18 cellular contexts compared by ENCODE assay signal in the genomic region with DNA sequence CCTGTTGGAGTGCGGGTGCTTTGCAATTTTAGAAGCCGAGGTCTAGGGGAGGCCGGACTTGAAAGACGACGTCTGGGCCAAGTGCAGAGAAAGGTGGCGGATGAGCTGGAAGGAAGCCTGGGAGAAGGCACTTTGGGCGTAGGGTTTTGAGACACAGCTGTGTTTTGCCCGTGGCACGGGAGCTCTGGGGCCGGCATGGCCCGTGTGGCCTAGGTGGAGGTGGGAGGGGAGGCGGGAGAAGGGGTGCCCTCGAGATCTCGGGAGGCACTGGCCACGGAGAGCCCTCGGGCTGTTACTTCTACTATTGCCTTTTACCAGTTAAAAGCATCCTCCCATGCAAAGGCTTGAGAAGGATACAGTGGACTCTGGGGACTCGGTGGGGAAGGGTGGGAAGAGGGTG.
DNase-seq lines count a peak whose midpoint lies in the region; ATAC-seq and TF ChIP-seq lines count a peak whose summit lies in the region.
"Had no signal": no experiment of that assay in that cellular context is flagged by ENCODE, and none has a peak within 500 bp of the region (broad histone marks: within the 10 kb centered on the region; RNA-seq: fewer than 3 reads in every experiment).

No MANE protein-coding gene starts in this region.

- in situ Hi-C loops in brain microvascular endothelial cell (cut with HindIII; ENCODE audit: low pct_ligation_motif_present, low sequenced_read_pairs): no loop called here

- no peaks in the 10 kb centered on the region for H3K9me3 ChIP-seq in cardiac muscle cell (ENCODE audit: low read depth)
- no peaks in the 10 kb centered on the region for H3K9me3 ChIP-seq in thoracic aorta

- peaks cover 3% of the 10 kb centered on the region for H3K36me3 Mint-ChIP-seq in neural crest cell (ENCODE audit: low read depth)
- H3K36me3 Mint-ChIP-seq: activated naive CD4-positive, alpha-beta T cell treated with anti-CD3 and anti-CD28 coated beads, Interleukin-2, amount 50 U/mL, for 72 hours had no signal

- peaks cover 58% of the 10 kb centered on the region for H3K4me1 Mint-ChIP-seq in neural crest cell

- peak overlapping the region; percentile 94 for H3K27ac ChIP-seq in cardiac muscle cell
- H3K27ac ChIP-seq in brain microvascular endothelial cell: peak overlapping the region; percentile 96
- H3K27ac ChIP-seq in thoracic aorta: peak overlapping the region; percentile 99 to 100
- H3K27ac ChIP-seq: parathyroid adenoma had no signal

- H3K27me3 ChIP-seq in cardiac muscle cell (no peaks in the 10 kb centered on the region), brain microvascular endothelial cell (replicated peaks) (no peaks in the 10 kb centered on the region), thoracic aorta (replicated peaks; ENCODE audit: insufficient read depth) (no peaks in the 10 kb centered on the region)

- no peaks in the 10 kb centered on the region for H3K9me3 Mint-ChIP-seq in neural crest cell
- H3K9me3 Mint-ChIP-seq: activated naive CD4-positive, alpha-beta T cell treated with anti-CD3 and anti-CD28 coated beads, Interleukin-2, amount 50 U/mL, for 72 hours; activated T-cell treated with anti-CD3 and anti-CD28 coated beads, Interleukin-2, amount 50 U/mL, for 4 hours had no signal

- no peaks in the 10 kb centered on the region for H3K36me3 ChIP-seq in cardiac muscle cell
- no peaks in the 10 kb centered on the region for H3K36me3 ChIP-seq in brain microvascular endothelial cell (replicated peaks)
- no peaks in the 10 kb centered on the region for H3K36me3 ChIP-seq in thoracic aorta

- intact Hi-C loops in cardiac septum (cut with DNase I): no loop called here

- peaks cover 12% of the 10 kb centered on the region for H3K4me1 ChIP-seq in cardiac muscle cell (ENCODE audit: low read depth)
- peaks cover 0 to 19% of the 10 kb centered on the region in 2 donors for H3K4me1 ChIP-seq in thoracic aorta (ENCODE audit: control insufficient read depth in 1 of 2, low read depth in 2 of 2)
- H3K4me1 ChIP-seq: parathyroid adenoma had no signal

- H3K4me3 ChIP-seq in cardiac muscle cell: no peak overlapping the region
- H3K4me3 ChIP-seq in brain microvascular endothelial cell (ENCODE audit: low read depth, low read length): no peak overlapping the region
- peak overlapping the region; percentile 77 for H3K4me3 ChIP-seq in thoracic aorta
- H3K4me3 ChIP-seq: GM12878 had no signal

- TF ChIP-seq CTCF in cardiac muscle cell (IDR thresholded peaks at IDR 0.05; ENCODE audit: low read depth, low read length) (no peak), brain microvascular endothelial cell (IDR thresholded peaks at IDR 0.05; ENCODE audit: low read depth, low read length, missing control alignments) (no peak), neural crest cell (conservative IDR thresholded peaks at IDR 0.05) (no peak), thoracic aorta (IDR thresholded peaks at IDR 0.05) (no peak)

- H3K27ac Mint-ChIP-seq in neural crest cell (ENCODE audit: unreplicated experiment): peak overlapping the region; percentile 54
- H3K27ac Mint-ChIP-seq: activated naive CD4-positive, alpha-beta T cell treated with anti-CD3 and anti-CD28 coated beads, Interleukin-2, amount 50 U/mL, for 72 hours had no signal

- peak overlapping the region; percentile 49 for H3K4me3 Mint-ChIP-seq in neural crest cell
- H3K4me3 Mint-ChIP-seq: activated T-cell treated with anti-CD3 and anti-CD28 coated beads, Interleukin-2, amount 50 U/mL, for 4 hours had no signal

- ATAC-seq in thoracic aorta (ENCODE audit: insufficient number of reproducible peaks, low FRiP score, low read depth): no peak
- no peak for ATAC-seq in HG03469 (IDR thresholded peaks at IDR 0.05; ENCODE audit: unreplicated experiment)
- ATAC-seq in HG03095 (IDR thresholded peaks at IDR 0.05; ENCODE audit: unreplicated experiment): no peak
- ATAC-seq: activated naive CD4-positive, alpha-beta T cell treated with anti-CD3 and anti-CD28 coated beads, Interleukin-2, amount 50 U/mL, for 72 hours; activated T-cell treated with anti-CD3 and anti-CD28 coated beads, Interleukin-2, amount 50 U/mL, for 4 hours; GM12878 had no signal

- peaks cover 5% of the 10 kb centered on the region for H3K27me3 Mint-ChIP-seq in neural crest cell (ENCODE audit: low read depth)

- no peak for DNase-seq in cardiac muscle cell (ENCODE audit: low read depth in 1 of 2, low spot score in 1 of 2)
- no peak for DNase-seq in cardiac septum (ENCODE audit: low spot score)
- no peak for DNase-seq in brain microvascular endothelial cell
- no peak for DNase-seq in neural crest cell (ENCODE audit: low read depth, low spot score)
- DNase-seq in thoracic aorta (ENCODE audit: low spot score): no peak
- no peak for DNase-seq in NCI-H1092 treated with DMSO at 0.1 percent for 48 hours (lab: John Stamatoyannopoulos, UW)
- DNase-seq: activated CD4-positive, CD25-positive, alpha-beta regulatory T cell; activated T-cell treated with anti-CD3 and anti-CD28 coated beads, Interleukin-2, amount 50 U/mL, for 4 hours; DMS 273 treated with DMSO at 0.1 percent for 48 hours; GF-D8; GOT3; NCI-H1436 treated with DMSO at 0.1 percent for 48 hours; T1000 had no signal
